17 cellular contexts compared by ENCODE assay signal in genomic region chr2:150705357-150705756, GRCh38.
"Had no signal": no experiment of that assay in that cellular context is flagged by ENCODE, and none has a peak within 500 bp of the region (broad histone marks: within the 10 kb centered on the region; RNA-seq: fewer than 3 reads in every experiment).

No MANE protein-coding gene starts in this region.

- H3K4me1 ChIP-seq: colonic mucosa, prostate gland, right atrium auricular region had no signal

- H3K36me3 ChIP-seq: colonic mucosa, prostate gland, right atrium auricular region, tibial artery, WERI-Rb-1 had no signal

- H3K27me3 Mint-ChIP-seq: activated naive CD8-positive, alpha-beta T cell; brain; memory B cell had no signal

- H3K9me3 ChIP-seq: colonic mucosa, prostate gland, right atrium auricular region, tibial artery had no signal

- H3K4me3 Mint-ChIP-seq: activated naive CD8-positive, alpha-beta T cell; activated T-helper 1 cell treated with anti-CD3 and anti-CD28 coated beads, Interleukin-12 subunit alpha, Interleukin-12 subunit beta, Interleukin-2, Interleukin-4 antibody, amounts not matched to agents 30 ng/mL and 10 ng/mL and 1 ng/mL, durations not matched to agents 14 hours and 24 hours and 36 hours; brain; memory B cell had no signal

- H3K27ac Mint-ChIP-seq: activated naive CD8-positive, alpha-beta T cell; activated T-helper 1 cell treated with anti-CD3 and anti-CD28 coated beads, Interleukin-12 subunit alpha, Interleukin-12 subunit beta, Interleukin-2, Interleukin-4 antibody, amounts not matched to agents 30 ng/mL and 10 ng/mL and 1 ng/mL, durations not matched to agents 14 hours and 24 hours and 36 hours; brain; memory B cell had no signal

- H3K4me1 Mint-ChIP-seq: memory B cell had no signal

- H3K4me3 ChIP-seq: colonic mucosa, prostate gland, right atrium auricular region, tibial artery had no signal

- DNase-seq: activated CD4-positive, alpha-beta T cell treated with anti-CD3 and anti-CD28 coated beads, Interleukin-2, amount 50 U/mL, for 4 hours; activated gamma-delta T cell treated with Interleukin-2 at 50 U/mL for 16 hours; central memory CD4-positive, alpha-beta T cell; colonic mucosa; erythroblast; left ventricle myocardium superior; stimulated activated CD4-positive, alpha-beta T cell treated with anti-CD3 and anti-CD28 coated beads, Interleukin-2, amount 100 ng/mL, for 24 hours; stimulated activated naive CD4-positive, alpha-beta T cell treated with Interleukin-2 at 50 U/mL for 16 hours; substantia nigra; tibial artery; WERI-Rb-1 had no signal

- H3K27me3 ChIP-seq: colonic mucosa, right atrium auricular region, tibial artery had no signal

- ATAC-seq: left ventricle myocardium superior had no signal

- H3K27ac ChIP-seq: colonic mucosa, prostate gland, right atrium auricular region, tibial artery, WERI-Rb-1 had no signal

- H3K9me3 Mint-ChIP-seq: activated T-helper 1 cell treated with anti-CD3 and anti-CD28 coated beads, Interleukin-12 subunit alpha, Interleukin-12 subunit beta, Interleukin-2, Interleukin-4 antibody, amounts not matched to agents 30 ng/mL and 10 ng/mL and 1 ng/mL, durations not matched to agents 14 hours and 24 hours and 36 hours; brain had no signal
